Comparison of ENCODE assay signal across 8 cellular contexts in genomic region chr20:17787816-17788215, GRCh38.
"Had no signal": no experiment of that assay in that cellular context is flagged by ENCODE, and none has a peak within 500 bp of the region (broad histone marks: within the 10 kb centered on the region; RNA-seq: fewer than 3 reads in every experiment).

No MANE protein-coding gene starts in this region.

- FAIRE-seq: H54, HTR-8/SVneo, K562 had no signal

- H3K4me3 ChIP-seq: HAP-1, K562 had no signal

- H3K4me1 ChIP-seq: HAP-1 had no signal

- DNase-seq: GOT3, HFFc6, IMR-90 had no signal

- H3K36me3 ChIP-seq: HAP-1 had no signal

- ATAC-seq: HCT116, K562 had no signal

- H3K9me3 ChIP-seq: HAP-1 had no signal
